8 cellular contexts compared by ENCODE assay signal in genomic region chr4:110508827-110509446, GRCh38.
DNase-seq lines count a peak whose midpoint lies in the region; ATAC-seq and TF ChIP-seq lines count a peak whose summit lies in the region.

No MANE protein-coding gene starts in this region.

- ATAC-seq in GM21515 (IDR thresholded peaks at IDR 0.05; ENCODE audit: unreplicated experiment) (no peak), HG03439 (IDR thresholded peaks at IDR 0.05; ENCODE audit: unreplicated experiment) (no peak), HG03045 (IDR thresholded peaks at IDR 0.05; ENCODE audit: unreplicated experiment) (no peak), GM21526 (IDR thresholded peaks at IDR 0.05; ENCODE audit: low FRiP score, unreplicated experiment) (no peak)

- peak; percentile 44 for TF ChIP-seq CTCF in AG09319 (IDR thresholded peaks at IDR 0.05; ENCODE audit: low read depth, low read length)

- DNase-seq in AG09319 (ENCODE audit: extremely low read depth, low read depth), result no peak
- peak; percentile 13 for DNase-seq in HCEC 1CT
- DNase-seq in SW480 (ENCODE audit: low spot score), result peak; percentile 13
- peak; percentile 18 for DNase-seq in iPS-NIHi7 (ENCODE audit: extremely low spot score)
